Comparison of ENCODE assay signal across 2 cellular contexts in the genomic region with DNA sequence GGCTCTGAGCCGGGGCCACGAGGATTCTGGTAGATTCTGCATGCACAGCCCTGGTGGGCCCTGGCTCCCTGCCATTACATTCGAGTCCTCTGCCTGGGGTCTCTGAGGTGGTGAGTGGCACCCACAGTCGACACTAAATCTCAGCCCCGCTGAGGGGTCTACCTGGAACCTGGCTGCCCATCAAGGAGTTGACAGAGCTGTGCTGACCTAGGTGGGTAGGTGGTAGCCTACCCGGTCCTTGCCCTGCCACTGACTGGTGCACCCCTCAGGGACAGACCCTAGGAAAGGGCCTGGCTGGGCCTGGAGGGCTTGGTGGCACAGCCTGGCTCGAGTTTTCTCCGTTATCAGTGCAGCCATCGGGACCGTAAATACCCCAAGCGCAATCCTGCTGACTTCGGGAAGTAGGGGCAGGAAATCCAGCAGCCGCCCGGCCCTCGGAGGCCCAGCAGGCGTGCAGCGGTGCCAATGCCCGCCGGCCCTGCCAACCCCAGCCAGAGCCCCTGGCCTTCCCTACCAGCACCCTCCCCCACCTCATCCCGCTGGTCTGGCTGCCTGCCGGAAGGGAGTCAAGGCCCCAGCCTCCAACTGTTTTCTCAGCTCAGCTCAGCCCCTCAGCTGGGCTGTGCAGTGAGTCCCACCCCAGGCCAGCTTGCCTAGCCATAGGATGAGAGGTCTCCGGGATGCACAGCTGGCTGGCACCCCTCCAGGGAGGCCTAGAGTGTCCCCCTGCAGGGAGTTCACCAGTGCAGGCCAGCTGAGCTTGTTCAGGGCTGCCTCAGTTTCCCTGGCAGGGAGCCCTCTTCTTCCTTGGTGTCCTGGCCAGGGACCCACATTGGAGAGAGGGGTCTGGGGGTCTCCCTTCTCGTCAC.
A peak's percentile ranks its signal among the peaks of the same experiment; 100 is the strongest.
TF ChIP-seq lines count a peak whose summit lies in the region.

No MANE protein-coding gene starts in this region.

TF ChIP-seq in K562, 482 proteins besides CTCF, POLR2A, EP300 and RAD21 (continued from another document and continues in another):
- TF ChIP-seq, protein P1, sequence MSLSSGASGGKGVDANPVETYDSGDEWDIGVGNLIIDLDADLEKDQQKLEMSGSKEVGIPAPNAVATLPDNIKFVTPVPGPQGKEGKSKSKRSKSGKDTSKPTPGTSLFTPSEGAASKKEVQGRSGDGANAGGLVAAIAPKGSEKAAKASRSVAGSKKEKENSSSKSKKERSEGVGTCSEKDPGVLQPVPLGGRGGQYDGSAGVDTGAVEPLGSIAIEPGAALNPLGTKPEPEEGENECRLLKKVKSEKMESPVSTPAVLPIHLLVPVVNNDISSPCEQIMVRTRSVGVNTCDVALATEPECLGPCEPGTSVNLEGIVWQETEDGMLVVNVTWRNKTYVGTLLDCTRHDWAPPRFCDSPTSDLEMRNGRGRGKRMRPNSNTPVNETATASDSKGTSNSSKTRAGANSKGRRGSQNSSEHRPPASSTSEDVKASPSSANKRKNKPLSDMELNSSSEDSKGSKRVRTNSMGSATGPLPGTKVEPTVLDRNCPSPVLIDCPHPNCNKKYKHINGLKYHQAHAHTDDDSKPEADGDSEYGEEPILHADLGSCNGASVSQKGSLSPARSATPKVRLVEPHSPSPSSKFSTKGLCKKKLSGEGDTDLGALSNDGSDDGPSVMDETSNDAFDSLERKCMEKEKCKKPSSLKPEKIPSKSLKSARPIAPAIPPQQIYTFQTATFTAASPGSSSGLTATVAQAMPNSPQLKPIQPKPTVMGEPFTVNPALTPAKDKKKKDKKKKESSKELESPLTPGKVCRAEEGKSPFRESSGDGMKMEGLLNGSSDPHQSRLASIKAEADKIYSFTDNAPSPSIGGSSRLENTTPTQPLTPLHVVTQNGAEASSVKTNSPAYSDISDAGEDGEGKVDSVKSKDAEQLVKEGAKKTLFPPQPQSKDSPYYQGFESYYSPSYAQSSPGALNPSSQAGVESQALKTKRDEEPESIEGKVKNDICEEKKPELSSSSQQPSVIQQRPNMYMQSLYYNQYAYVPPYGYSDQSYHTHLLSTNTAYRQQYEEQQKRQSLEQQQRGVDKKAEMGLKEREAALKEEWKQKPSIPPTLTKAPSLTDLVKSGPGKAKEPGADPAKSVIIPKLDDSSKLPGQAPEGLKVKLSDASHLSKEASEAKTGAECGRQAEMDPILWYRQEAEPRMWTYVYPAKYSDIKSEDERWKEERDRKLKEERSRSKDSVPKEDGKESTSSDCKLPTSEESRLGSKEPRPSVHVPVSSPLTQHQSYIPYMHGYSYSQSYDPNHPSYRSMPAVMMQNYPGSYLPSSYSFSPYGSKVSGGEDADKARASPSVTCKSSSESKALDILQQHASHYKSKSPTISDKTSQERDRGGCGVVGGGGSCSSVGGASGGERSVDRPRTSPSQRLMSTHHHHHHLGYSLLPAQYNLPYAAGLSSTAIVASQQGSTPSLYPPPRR (CRISPR knock-in tag; IDR thresholded peaks at IDR 0.05; ENCODE audit: borderline replicate concordance): no peak
- TF ChIP-seq NFIC (IDR thresholded peaks at IDR 0.05): peak; percentile 67
- TF ChIP-seq, protein P2, sequence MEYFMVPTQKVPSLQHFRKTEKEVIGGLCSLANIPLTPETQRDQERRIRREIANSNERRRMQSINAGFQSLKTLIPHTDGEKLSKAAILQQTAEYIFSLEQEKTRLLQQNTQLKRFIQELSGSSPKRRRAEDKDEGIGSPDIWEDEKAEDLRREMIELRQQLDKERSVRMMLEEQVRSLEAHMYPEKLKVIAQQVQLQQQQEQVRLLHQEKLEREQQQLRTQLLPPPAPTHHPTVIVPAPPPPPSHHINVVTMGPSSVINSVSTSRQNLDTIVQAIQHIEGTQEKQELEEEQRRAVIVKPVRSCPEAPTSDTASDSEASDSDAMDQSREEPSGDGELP (CRISPR knock-in tag; IDR thresholded peaks at IDR 0.05; ENCODE audit: borderline replicate concordance): peak; percentile 35; the same call in 1 of the 2 replicates
- TF ChIP-seq, protein P3, sequence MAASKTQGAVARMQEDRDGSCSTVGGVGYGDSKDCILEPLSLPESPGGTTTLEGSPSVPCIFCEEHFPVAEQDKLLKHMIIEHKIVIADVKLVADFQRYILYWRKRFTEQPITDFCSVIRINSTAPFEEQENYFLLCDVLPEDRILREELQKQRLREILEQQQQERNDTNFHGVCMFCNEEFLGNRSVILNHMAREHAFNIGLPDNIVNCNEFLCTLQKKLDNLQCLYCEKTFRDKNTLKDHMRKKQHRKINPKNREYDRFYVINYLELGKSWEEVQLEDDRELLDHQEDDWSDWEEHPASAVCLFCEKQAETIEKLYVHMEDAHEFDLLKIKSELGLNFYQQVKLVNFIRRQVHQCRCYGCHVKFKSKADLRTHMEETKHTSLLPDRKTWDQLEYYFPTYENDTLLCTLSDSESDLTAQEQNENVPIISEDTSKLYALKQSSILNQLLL (CRISPR knock-in tag; IDR thresholded peaks at IDR 0.05; ENCODE audit: borderline replicate concordance): no peak
- peak; percentile 5; the same call in 1 of the 2 replicates for TF ChIP-seq ZNF311 (CRISPR knock-in tag; IDR thresholded peaks at IDR 0.05)
- TF ChIP-seq, protein P4, sequence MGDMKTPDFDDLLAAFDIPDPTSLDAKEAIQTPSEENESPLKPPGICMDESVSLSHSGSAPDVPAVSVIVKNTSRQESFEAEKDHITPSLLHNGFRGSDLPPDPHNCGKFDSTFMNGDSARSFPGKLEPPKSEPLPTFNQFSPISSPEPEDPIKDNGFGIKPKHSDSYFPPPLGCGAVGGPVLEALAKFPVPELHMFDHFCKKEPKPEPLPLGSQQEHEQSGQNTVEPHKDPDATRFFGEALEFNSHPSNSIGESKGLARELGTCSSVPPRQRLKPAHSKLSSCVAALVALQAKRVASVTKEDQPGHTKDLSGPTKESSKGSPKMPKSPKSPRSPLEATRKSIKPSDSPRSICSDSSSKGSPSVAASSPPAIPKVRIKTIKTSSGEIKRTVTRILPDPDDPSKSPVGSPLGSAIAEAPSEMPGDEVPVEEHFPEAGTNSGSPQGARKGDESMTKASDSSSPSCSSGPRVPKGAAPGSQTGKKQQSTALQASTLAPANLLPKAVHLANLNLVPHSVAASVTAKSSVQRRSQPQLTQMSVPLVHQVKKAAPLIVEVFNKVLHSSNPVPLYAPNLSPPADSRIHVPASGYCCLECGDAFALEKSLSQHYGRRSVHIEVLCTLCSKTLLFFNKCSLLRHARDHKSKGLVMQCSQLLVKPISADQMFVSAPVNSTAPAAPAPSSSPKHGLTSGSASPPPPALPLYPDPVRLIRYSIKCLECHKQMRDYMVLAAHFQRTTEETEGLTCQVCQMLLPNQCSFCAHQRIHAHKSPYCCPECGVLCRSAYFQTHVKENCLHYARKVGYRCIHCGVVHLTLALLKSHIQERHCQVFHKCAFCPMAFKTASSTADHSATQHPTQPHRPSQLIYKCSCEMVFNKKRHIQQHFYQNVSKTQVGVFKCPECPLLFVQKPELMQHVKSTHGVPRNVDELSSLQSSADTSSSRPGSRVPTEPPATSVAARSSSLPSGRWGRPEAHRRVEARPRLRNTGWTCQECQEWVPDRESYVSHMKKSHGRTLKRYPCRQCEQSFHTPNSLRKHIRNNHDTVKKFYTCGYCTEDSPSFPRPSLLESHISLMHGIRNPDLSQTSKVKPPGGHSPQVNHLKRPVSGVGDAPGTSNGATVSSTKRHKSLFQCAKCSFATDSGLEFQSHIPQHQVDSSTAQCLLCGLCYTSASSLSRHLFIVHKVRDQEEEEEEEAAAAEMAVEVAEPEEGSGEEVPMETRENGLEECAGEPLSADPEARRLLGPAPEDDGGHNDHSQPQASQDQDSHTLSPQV (IDR thresholded peaks at IDR 0.05): peak; percentile 19; the same call in 1 of the 2 replicates

TF ChIP-seq in HepG2, 621 proteins besides CTCF, POLR2A, EP300 and RAD21 (continued from another document and continues in another):
- TF ChIP-seq ZNF749 (CRISPR knock-in tag; IDR thresholded peaks at IDR 0.05; ENCODE audit: borderline replicate concordance): no peak
- TF ChIP-seq, protein P5, sequence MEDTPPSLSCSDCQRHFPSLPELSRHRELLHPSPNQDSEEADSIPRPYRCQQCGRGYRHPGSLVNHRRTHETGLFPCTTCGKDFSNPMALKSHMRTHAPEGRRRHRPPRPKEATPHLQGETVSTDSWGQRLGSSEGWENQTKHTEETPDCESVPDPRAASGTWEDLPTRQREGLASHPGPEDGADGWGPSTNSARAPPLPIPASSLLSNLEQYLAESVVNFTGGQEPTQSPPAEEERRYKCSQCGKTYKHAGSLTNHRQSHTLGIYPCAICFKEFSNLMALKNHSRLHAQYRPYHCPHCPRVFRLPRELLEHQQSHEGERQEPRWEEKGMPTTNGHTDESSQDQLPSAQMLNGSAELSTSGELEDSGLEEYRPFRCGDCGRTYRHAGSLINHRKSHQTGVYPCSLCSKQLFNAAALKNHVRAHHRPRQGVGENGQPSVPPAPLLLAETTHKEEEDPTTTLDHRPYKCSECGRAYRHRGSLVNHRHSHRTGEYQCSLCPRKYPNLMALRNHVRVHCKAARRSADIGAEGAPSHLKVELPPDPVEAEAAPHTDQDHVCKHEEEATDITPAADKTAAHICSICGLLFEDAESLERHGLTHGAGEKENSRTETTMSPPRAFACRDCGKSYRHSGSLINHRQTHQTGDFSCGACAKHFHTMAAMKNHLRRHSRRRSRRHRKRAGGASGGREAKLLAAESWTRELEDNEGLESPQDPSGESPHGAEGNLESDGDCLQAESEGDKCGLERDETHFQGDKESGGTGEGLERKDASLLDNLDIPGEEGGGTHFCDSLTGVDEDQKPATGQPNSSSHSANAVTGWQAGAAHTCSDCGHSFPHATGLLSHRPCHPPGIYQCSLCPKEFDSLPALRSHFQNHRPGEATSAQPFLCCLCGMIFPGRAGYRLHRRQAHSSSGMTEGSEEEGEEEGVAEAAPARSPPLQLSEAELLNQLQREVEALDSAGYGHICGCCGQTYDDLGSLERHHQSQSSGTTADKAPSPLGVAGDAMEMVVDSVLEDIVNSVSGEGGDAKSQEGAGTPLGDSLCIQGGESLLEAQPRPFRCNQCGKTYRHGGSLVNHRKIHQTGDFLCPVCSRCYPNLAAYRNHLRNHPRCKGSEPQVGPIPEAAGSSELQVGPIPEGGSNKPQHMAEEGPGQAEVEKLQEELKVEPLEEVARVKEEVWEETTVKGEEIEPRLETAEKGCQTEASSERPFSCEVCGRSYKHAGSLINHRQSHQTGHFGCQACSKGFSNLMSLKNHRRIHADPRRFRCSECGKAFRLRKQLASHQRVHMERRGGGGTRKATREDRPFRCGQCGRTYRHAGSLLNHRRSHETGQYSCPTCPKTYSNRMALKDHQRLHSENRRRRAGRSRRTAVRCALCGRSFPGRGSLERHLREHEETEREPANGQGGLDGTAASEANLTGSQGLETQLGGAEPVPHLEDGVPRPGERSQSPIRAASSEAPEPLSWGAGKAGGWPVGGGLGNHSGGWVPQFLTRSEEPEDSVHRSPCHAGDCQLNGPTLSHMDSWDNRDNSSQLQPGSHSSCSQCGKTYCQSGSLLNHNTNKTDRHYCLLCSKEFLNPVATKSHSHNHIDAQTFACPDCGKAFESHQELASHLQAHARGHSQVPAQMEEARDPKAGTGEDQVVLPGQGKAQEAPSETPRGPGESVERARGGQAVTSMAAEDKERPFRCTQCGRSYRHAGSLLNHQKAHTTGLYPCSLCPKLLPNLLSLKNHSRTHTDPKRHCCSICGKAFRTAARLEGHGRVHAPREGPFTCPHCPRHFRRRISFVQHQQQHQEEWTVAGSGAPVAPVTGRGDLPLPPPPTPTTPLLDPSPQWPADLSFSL (CRISPR knock-in tag; IDR thresholded peaks at IDR 0.05): no peak
- no peak for TF ChIP-seq GATAD1 (CRISPR knock-in tag; IDR thresholded peaks at IDR 0.05)
- no peak for TF ChIP-seq REPIN1 (CRISPR knock-in tag; IDR thresholded peaks at IDR 0.05; ENCODE audit: borderline replicate concordance, low read depth)
- TF ChIP-seq KLF6 (CRISPR knock-in tag; IDR thresholded peaks at IDR 0.05): no peak
- TF ChIP-seq ZNF232 (CRISPR knock-in tag; IDR thresholded peaks at IDR 0.05; ENCODE audit: borderline replicate concordance): no peak
- TF ChIP-seq NRL (CRISPR knock-in tag; IDR thresholded peaks at IDR 0.05; ENCODE audit: borderline replicate concordance): 0 out of 2 replicates have a peak, but pooled peaks have one; percentile 16
- TF ChIP-seq ZNF121 (CRISPR knock-in tag; IDR thresholded peaks at IDR 0.05): peak; percentile 47; the same call in 1 of the 2 replicates
- no peak for TF ChIP-seq TRIM24 (CRISPR knock-in tag; IDR thresholded peaks at IDR 0.05)
- TF ChIP-seq SNRNP70 (IDR thresholded peaks at IDR 0.05; ENCODE audit: low read depth, low read length): no peak
- no peak for TF ChIP-seq EED (CRISPR knock-in tag; IDR thresholded peaks at IDR 0.05)
- TF ChIP-seq KMT2B (CRISPR knock-in tag; IDR thresholded peaks at IDR 0.05): no peak
- no peak for TF ChIP-seq HMGA1 (CRISPR knock-in tag; conservative IDR thresholded peaks at IDR 0.05)
- TF ChIP-seq ZNF564 (CRISPR knock-in tag; IDR thresholded peaks at IDR 0.05): no peak
- no peak for TF ChIP-seq ZZZ3 (CRISPR knock-in tag; IDR thresholded peaks at IDR 0.05; ENCODE audit: borderline replicate concordance)
- TF ChIP-seq FIP1L1 (IDR thresholded peaks at IDR 0.05; ENCODE audit: borderline replicate concordance, insufficient read depth, low read depth, low read length): no peak
- TF ChIP-seq SSRP1 (CRISPR knock-in tag; IDR thresholded peaks at IDR 0.05): no peak
- no peak for TF ChIP-seq ZNF615 (CRISPR knock-in tag; IDR thresholded peaks at IDR 0.05; ENCODE audit: borderline replicate concordance)
- no peak for TF ChIP-seq ZNF205 (CRISPR knock-in tag; IDR thresholded peaks at IDR 0.05)
- 0 out of 2 replicates have a peak, but pooled peaks have one; percentile 17 for TF ChIP-seq ZFY (CRISPR knock-in tag; IDR thresholded peaks at IDR 0.05)
- TF ChIP-seq MED8 (CRISPR knock-in tag; IDR thresholded peaks at IDR 0.05; ENCODE audit: insufficient replicate concordance): no peak
- no peak for TF ChIP-seq FOXC1 (CRISPR knock-in tag; IDR thresholded peaks at IDR 0.05; ENCODE audit: borderline replicate concordance)
- no peak for TF ChIP-seq ZFP36 (IDR thresholded peaks at IDR 0.05; ENCODE audit: borderline replicate concordance, low read depth, low read length, partially characterized antibody)
- TF ChIP-seq ZNF549 (CRISPR knock-in tag; IDR thresholded peaks at IDR 0.05): no peak
- TF ChIP-seq ZNF558 (CRISPR knock-in tag; IDR thresholded peaks at IDR 0.05; ENCODE audit: borderline replicate concordance): no peak
- TF ChIP-seq, protein P6, sequence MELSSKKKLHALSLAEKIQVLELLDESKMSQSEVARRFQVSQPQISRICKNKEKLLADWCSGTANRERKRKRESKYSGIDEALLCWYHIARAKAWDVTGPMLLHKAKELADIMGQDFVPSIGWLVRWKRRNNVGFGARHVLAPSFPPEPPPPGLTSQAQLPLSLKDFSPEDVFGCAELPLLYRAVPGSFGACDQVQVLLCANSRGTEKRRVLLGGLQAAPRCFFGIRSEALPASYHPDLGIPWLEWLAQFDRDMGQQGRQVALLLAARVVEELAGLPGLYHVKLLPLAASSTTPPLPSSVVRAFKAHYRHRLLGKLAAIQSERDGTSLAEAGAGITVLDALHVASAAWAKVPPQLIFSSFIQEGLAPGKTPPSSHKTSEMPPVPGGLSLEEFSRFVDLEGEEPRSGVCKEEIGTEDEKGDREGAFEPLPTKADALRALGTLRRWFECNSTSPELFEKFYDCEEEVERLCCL (CRISPR knock-in tag; IDR thresholded peaks at IDR 0.05; ENCODE audit: borderline replicate concordance): no peak
- TF ChIP-seq, protein P7, sequence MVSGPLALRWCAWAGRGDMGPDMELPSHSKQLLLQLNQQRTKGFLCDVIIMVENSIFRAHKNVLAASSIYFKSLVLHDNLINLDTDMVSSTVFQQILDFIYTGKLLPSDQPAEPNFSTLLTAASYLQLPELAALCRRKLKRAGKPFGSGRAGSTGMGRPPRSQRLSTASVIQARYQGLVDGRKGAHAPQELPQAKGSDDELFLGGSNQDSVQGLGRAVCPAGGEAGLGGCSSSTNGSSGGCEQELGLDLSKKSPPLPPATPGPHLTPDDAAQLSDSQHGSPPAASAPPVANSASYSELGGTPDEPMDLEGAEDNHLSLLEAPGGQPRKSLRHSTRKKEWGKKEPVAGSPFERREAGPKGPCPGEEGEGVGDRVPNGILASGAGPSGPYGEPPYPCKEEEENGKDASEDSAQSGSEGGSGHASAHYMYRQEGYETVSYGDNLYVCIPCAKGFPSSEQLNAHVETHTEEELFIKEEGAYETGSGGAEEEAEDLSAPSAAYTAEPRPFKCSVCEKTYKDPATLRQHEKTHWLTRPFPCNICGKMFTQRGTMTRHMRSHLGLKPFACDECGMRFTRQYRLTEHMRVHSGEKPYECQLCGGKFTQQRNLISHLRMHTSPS (CRISPR knock-in tag; IDR thresholded peaks at IDR 0.05; ENCODE audit: low read depth): peak; percentile 73; the same call in 1 of the 2 replicates
